Comparison of ENCODE assay signal across 9 cellular contexts in genomic region chr19:35045667-35046300, GRCh38. TPM values are rescaled to one million over a fixed set of nuclear protein-coding genes. Genes with fewer than 3 reads are reported as not detected.
DNase-seq lines count a peak whose midpoint lies in the region; ATAC-seq and TF ChIP-seq lines count a peak whose summit lies in the region.
"Had no signal": no experiment of that assay in that cellular context is flagged by ENCODE, and none has a peak within 500 bp of the region (broad histone marks: within the 10 kb centered on the region; RNA-seq: fewer than 3 reads in every experiment).

No MANE protein-coding gene starts in this region.

- H3K36me3 Mint-ChIP-seq in activated CD4-positive, alpha-beta T cell treated with anti-CD3 and anti-CD28 coated beads, Interleukin-2, amount 10 ng/mL, durations not matched to agents 24 days and 14 days (ENCODE audit: low read depth): no peaks in the 10 kb centered on the region
- H3K36me3 Mint-ChIP-seq in osteocyte (ENCODE audit: unreplicated experiment): no peaks in the 10 kb centered on the region
- H3K36me3 Mint-ChIP-seq: activated naive CD8-positive, alpha-beta T cell had no signal

- TF ChIP-seq CTCF in choroid plexus epithelial cell (conservative IDR thresholded peaks at IDR 0.05; ENCODE audit: low read depth, low read length) (peak; percentile 60), osteocyte (IDR thresholded peaks at IDR 0.05) (peak; percentile 20)

- no peak overlapping the region for H3K4me3 ChIP-seq in choroid plexus epithelial cell (ENCODE audit: low read depth, low read length)

- H3K27ac Mint-ChIP-seq in activated CD4-positive, alpha-beta T cell treated with anti-CD3 and anti-CD28 coated beads, Interleukin-2, amount 10 ng/mL, durations not matched to agents 24 days and 14 days: no peak overlapping the region
- no peak overlapping the region for H3K27ac Mint-ChIP-seq in osteocyte (ENCODE audit: unreplicated experiment)
- H3K27ac Mint-ChIP-seq: activated naive CD8-positive, alpha-beta T cell had no signal

- in situ Hi-C loops in SK-MEL-5 (cut with HindIII; ENCODE audit: low pct_unique_long_range_greater_than_20kb, low sequenced_read_pairs): no loop called here

- no peaks in the 10 kb centered on the region for H3K9me3 Mint-ChIP-seq in activated CD4-positive, alpha-beta T cell treated with anti-CD3 and anti-CD28 coated beads, Interleukin-2, amount 10 ng/mL, durations not matched to agents 24 days and 14 days
- H3K9me3 Mint-ChIP-seq in osteocyte (ENCODE audit: unreplicated experiment): no peaks in the 10 kb centered on the region

- peaks cover 12% of the 10 kb centered on the region for H3K4me1 Mint-ChIP-seq in activated CD4-positive, alpha-beta T cell treated with anti-CD3 and anti-CD28 coated beads, Interleukin-2, amount 10 ng/mL, durations not matched to agents 24 days and 14 days
- H3K4me1 Mint-ChIP-seq in osteocyte (ENCODE audit: unreplicated experiment): no peaks in the 10 kb centered on the region

- peaks cover 8% of the 10 kb centered on the region for H3K27me3 Mint-ChIP-seq in activated CD4-positive, alpha-beta T cell treated with anti-CD3 and anti-CD28 coated beads, Interleukin-2, amount 10 ng/mL, durations not matched to agents 24 days and 14 days
- H3K27me3 Mint-ChIP-seq in osteocyte (ENCODE audit: unreplicated experiment): peaks cover 9% of the 10 kb centered on the region

- peak; percentile 83 for DNase-seq in activated CD4-positive, alpha-beta T cell treated with anti-CD3 and anti-CD28 coated beads, Interleukin-2, amount 10 ng/mL, durations not matched to agents 24 days and 14 days
- DNase-seq in activated CD4-positive, alpha-beta T cell treated with anti-CD3 and anti-CD28 coated beads for 1 hour: no peak
- DNase-seq in SK-MEL-5 (ENCODE audit: low read depth, low spot score): peak; percentile 56
- DNase-seq in choroid plexus epithelial cell (ENCODE audit: low read depth): peak; percentile 62
- DNase-seq in osteocyte (ENCODE audit: extremely low spot score, unreplicated experiment): no peak
- DNase-seq in mucosa of gallbladder (ENCODE audit: low spot score): no peak

- intact Hi-C loops in activated CD4-positive, alpha-beta T cell treated with anti-CD3 and anti-CD28 coated beads, Interleukin-2, amount 10 ng/mL, durations not matched to agents 24 days and 14 days (cut with micrococcal nuclease): loop anchor here (1.0 kb wide), 1 partner anchor 22 kb away; no protein-coding TSS in a partner anchor

- no peak overlapping the region for H3K4me3 Mint-ChIP-seq in activated CD4-positive, alpha-beta T cell treated with anti-CD3 and anti-CD28 coated beads, Interleukin-2, amount 10 ng/mL, durations not matched to agents 24 days and 14 days
- H3K4me3 Mint-ChIP-seq in osteocyte (ENCODE audit: unreplicated experiment): no peak overlapping the region
- H3K4me3 Mint-ChIP-seq: activated naive CD8-positive, alpha-beta T cell had no signal

- peak; percentile 58 for ATAC-seq in HG02623 (IDR thresholded peaks at IDR 0.05; ENCODE audit: unreplicated experiment)
- ATAC-seq in HG03039 (IDR thresholded peaks at IDR 0.05; ENCODE audit: unreplicated experiment): no peak

RNA-seq across cellular contexts. Expression of gene HPN, which starts 4.3 kb away (rescaled TPM):
- total RNA-seq in activated CD4-positive, alpha-beta T cell treated with anti-CD3 and anti-CD28 coated beads, Interleukin-2, amount 10 ng/mL, durations not matched to agents 24 days and 14 days: 0.09 TPM in 1 of 2 replicates, not detected in the other
- not detected in 2 replicates for total RNA-seq in SK-MEL-5 (2014; rRNA removed; shearing (Covaris generic))
- polyA plus RNA-seq in SK-MEL-5 (2015; cell fraction: cytosol; rRNA removed): not detected in 2 replicates
- not detected in 2 replicates for polyA plus RNA-seq in SK-MEL-5 (2015; cell fraction: nucleus; rRNA removed)
- total RNA-seq in osteocyte (not detected in 2 replicates), mucosa of gallbladder (21.4 TPM)

RNA-seq across cellular contexts. Expression of gene SCN1B, which starts 15.5 kb away (rescaled TPM):
- 0.78 and 0.96 TPM in 2 replicates for total RNA-seq in activated CD4-positive, alpha-beta T cell treated with anti-CD3 and anti-CD28 coated beads, Interleukin-2, amount 10 ng/mL, durations not matched to agents 24 days and 14 days
- total RNA-seq in SK-MEL-5 (2014; rRNA removed; shearing (Covaris generic)): 0.21 and 1.3 TPM in 2 replicates
- 2.4 and 2.5 TPM in 2 replicates for polyA plus RNA-seq in SK-MEL-5 (2015; cell fraction: cytosol; rRNA removed)
- 0.62 and 3.0 TPM in 2 replicates for polyA plus RNA-seq in SK-MEL-5 (2015; cell fraction: nucleus; rRNA removed)
- total RNA-seq in osteocyte: 7.3 and 8.1 TPM in 2 replicates
- 4.8 TPM for total RNA-seq in mucosa of gallbladder

RNA-seq across cellular contexts. Expression of gene GRAMD1A, which starts 45.7 kb away (rescaled TPM):
- 160 and 176 TPM in 2 replicates for total RNA-seq in activated CD4-positive, alpha-beta T cell treated with anti-CD3 and anti-CD28 coated beads, Interleukin-2, amount 10 ng/mL, durations not matched to agents 24 days and 14 days
- 18.8 and 20.6 TPM in 2 replicates for total RNA-seq in SK-MEL-5 (2014; rRNA removed; shearing (Covaris generic))
- polyA plus RNA-seq in SK-MEL-5 (2015; cell fraction: cytosol; rRNA removed): 80.2 and 93.1 TPM in 2 replicates
- 71.9 and 92.5 TPM in 2 replicates for polyA plus RNA-seq in SK-MEL-5 (2015; cell fraction: nucleus; rRNA removed)
- total RNA-seq in osteocyte (77.8 and 80.8 TPM in 2 replicates), mucosa of gallbladder (31.7 TPM)

Comparison
In these comparisons a context has a peak if more than half of its experiments do, and no peak if none do; other contexts are left out.
1. DNase-seq: peak in activated CD4-positive, alpha-beta T cell treated with anti-CD3 and anti-CD28 coated beads, Interleukin-2, amount 10 ng/mL, durations not matched to agents 24 days and 14 days (single experiment), SK-MEL-5 (single experiment) and choroid plexus epithelial cell (single experiment); none in activated CD4-positive, alpha-beta T cell treated with anti-CD3 and anti-CD28 coated beads for 1 hour (single experiment), osteocyte (single experiment) and mucosa of gallbladder (single experiment).
2. RNA of gene HPN, which starts 4.3 kb away (total RNA-seq): 21.4 TPM in mucosa of gallbladder (single experiment); 0.09 TPM in activated CD4-positive, alpha-beta T cell treated with anti-CD3 and anti-CD28 coated beads, Interleukin-2, amount 10 ng/mL, durations not matched to agents 24 days and 14 days, not detected in SK-MEL-5 and not detected in osteocyte; every median in the first group is over 10 times any median in the second.